ENCODE assay signal across 7 cellular contexts in genomic region chr3:172094621-172095557, GRCh38. TPM values are rescaled to one million over a fixed set of nuclear protein-coding genes. Genes with fewer than 3 reads are reported as not detected.
DNase-seq lines count a peak whose midpoint lies in the region; ATAC-seq and TF ChIP-seq lines count a peak whose summit lies in the region.

No MANE protein-coding gene starts in this region.

- TF ChIP-seq POLR2A in right lobe of liver (IDR thresholded peaks at IDR 0.05) = no peak

- H3K4me1 ChIP-seq in RWPE2 (ENCODE audit: insufficient read depth, poor library complexity, severe bottlenecking) (peaks cover 51% of the 10 kb centered on the region), right lobe of liver (peaks cover 0 to 36% (median 15%) of the 10 kb centered on the region in 4 donors)

- H3K27ac ChIP-seq in RWPE2 (ENCODE audit: poor library complexity, severe bottlenecking) = peak overlapping the region; percentile 84
- peak overlapping the region; percentile 10 to 90 (median 34) for H3K27ac ChIP-seq in right lobe of liver
- H3K27ac ChIP-seq in caudate nucleus (ENCODE audit: low read depth, low read length) = no peak overlapping the region

- H3K9me3 ChIP-seq in RWPE2 (ENCODE audit: severe bottlenecking) = no peaks in the 10 kb centered on the region
- H3K9me3 ChIP-seq in right lobe of liver = no peaks in the 10 kb centered on the region

- intact Hi-C loops in right lobe of liver (cut with DNase I) = no loop called here

- TF ChIP-seq CTCF in RWPE2 (IDR thresholded peaks at IDR 0.05; ENCODE audit: poor library complexity, severe bottlenecking) (no peak), right lobe of liver (IDR thresholded peaks at IDR 0.05) (no peak)

- H3K4me3 ChIP-seq in RWPE2 (ENCODE audit: severe bottlenecking) (no peak overlapping the region), right lobe of liver (no peak overlapping the region)

- H3K36me3 ChIP-seq in RWPE2 (ENCODE audit: low read depth) (peaks cover 13% of the 10 kb centered on the region), right lobe of liver (no peaks in the 10 kb centered on the region)

- ATAC-seq in GM19023 (IDR thresholded peaks at IDR 0.05; ENCODE audit: unreplicated experiment) (peak; percentile 87), HG02642 (IDR thresholded peaks at IDR 0.05; ENCODE audit: poor library complexity, unreplicated experiment) (peak; percentile 90), RWPE2 (ENCODE audit: low read depth) (peak; percentile 20; the same call in 1 of the 3 replicates), right lobe of liver (peak; percentile 15 to 61 (median 25))

- DNase-seq in RWPE2 (ENCODE audit: low spot score) (no peak), right lobe of liver (no peak), caudate nucleus (lab: John Stamatoyannopoulos, UW) (no peak), Kasumi-1 (lab: John Stamatoyannopoulos, UW) (no peak), NCI-H510A (lab: John Stamatoyannopoulos, UW) (no peak)

- WGBS in right lobe of liver (ENCODE audit: insufficient coverage, low coverage, low lambda C conversion rate, missing lambda C conversion rate) = 92% methylated on average over 4 of the region's 7 CpGs

- H3K27me3 ChIP-seq in RWPE2 (ENCODE audit: insufficient read depth, poor library complexity, severe bottlenecking) = no peaks in the 10 kb centered on the region
- no peaks in the 10 kb centered on the region for H3K27me3 ChIP-seq in right lobe of liver

RNA-seq across cellular contexts. Expression of gene FNDC3B, which starts 55.5 kb away (rescaled TPM):
- total RNA-seq in right lobe of liver = 100 to 1,000 TPM in 1 of 6 experiments, 10 to 100 TPM in 5; 40.2 to 184 (median 63.5) TPM

Comparison
In these comparisons a context has a peak if more than half of its experiments do, and no peak if none do; other contexts are left out.
1. ATAC-seq: peak in every context shown above with its lines; median percentile 90 in HG02642; 87 in GM19023; 25 in right lobe of liver; 20 in RWPE2.